ENCODE assay signal across 11 cellular contexts in genomic region chr9:128091571-128091970, GRCh38. TPM values are rescaled to one million over a fixed set of nuclear protein-coding genes. Genes with fewer than 3 reads are reported as not detected.
DNase-seq lines count a peak whose midpoint lies in the region; ATAC-seq and TF ChIP-seq lines count a peak whose summit lies in the region.
"Had no signal": no experiment of that assay in that cellular context is flagged by ENCODE, and none has a peak within 500 bp of the region (broad histone marks: within the 10 kb centered on the region; RNA-seq: fewer than 3 reads in every experiment).

No MANE protein-coding gene starts in this region.

- peaks cover 82% of the 10 kb centered on the region for H3K79me2 ChIP-seq in hepatocyte

- H3K9me3 Mint-ChIP-seq in IgD-negative memory B cell = no peaks in the 10 kb centered on the region
- H3K9me3 Mint-ChIP-seq in activated naive CD8-positive, alpha-beta T cell treated with anti-CD3 and anti-CD28 coated beads, Interleukin-2, amount 10 ng/mL, durations not matched to agents 7 days and 5 days = no peaks in the 10 kb centered on the region
- no peaks in the 10 kb centered on the region for H3K9me3 Mint-ChIP-seq in stimulated activated effector memory CD8-positive, alpha-beta T cell treated with anti-CD3 and anti-CD28 coated beads, Interleukin-12 subunit alpha, Interleukin-12 subunit beta, amount 100 ng/mL, for 72 hours
- H3K9me3 Mint-ChIP-seq: T-helper 1 cell treated with Interleukin-12 subunit alpha and Interleukin-12 subunit beta and Interleukin-4 antibody, amounts not matched to agents 30 μg/mL and 1 μg/mL, for 36 hours had no signal

- POLR2A ChIA-PET in activated naive CD8-positive, alpha-beta T cell treated with anti-CD3 and anti-CD28 coated beads, Interleukin-2, amount 10 ng/mL, durations not matched to agents 7 days and 5 days (lab: Charles Lee) = interaction anchor here (1.1 to 3.5 kb wide), 3 partner anchors 13 to 152 kb away, joined by 4 to 8 read pairs (median 7); no protein-coding TSS in a partner anchor

- no peaks in the 10 kb centered on the region for H3K36me3 ChIP-seq in hepatocyte (replicated peaks; ENCODE audit: insufficient read depth, low read depth)

- no peaks in the 10 kb centered on the region for H3K9me2 ChIP-seq in hepatocyte (replicated peaks; ENCODE audit: insufficient read depth)

- no peak overlapping the region for H3K4me3 ChIP-seq in hepatocyte

- H3K27ac Mint-ChIP-seq in IgD-negative memory B cell = peak overlapping the region in 2 of 3 donors; percentile 60 to 78
- H3K27ac Mint-ChIP-seq in activated naive CD8-positive, alpha-beta T cell treated with anti-CD3 and anti-CD28 coated beads, Interleukin-2, amount 10 ng/mL, durations not matched to agents 7 days and 5 days = peak overlapping the region; percentile 72
- peak overlapping the region; percentile 92 for H3K27ac Mint-ChIP-seq in stimulated activated effector memory CD8-positive, alpha-beta T cell treated with anti-CD3 and anti-CD28 coated beads, Interleukin-12 subunit alpha, Interleukin-12 subunit beta, amount 100 ng/mL, for 72 hours
- H3K27ac Mint-ChIP-seq: T-helper 1 cell treated with Interleukin-12 subunit alpha and Interleukin-12 subunit beta and Interleukin-4 antibody, amounts not matched to agents 30 μg/mL and 1 μg/mL, for 36 hours had no signal

- H2AFZ ChIP-seq in hepatocyte = no peak overlapping the region

- no peaks in the 10 kb centered on the region for H4K20me1 ChIP-seq in hepatocyte (ENCODE audit: insufficient read depth, poor library complexity, severe bottlenecking)

- ATAC-seq in activated naive CD8-positive, alpha-beta T cell treated with anti-CD3 and anti-CD28 coated beads, Interleukin-2, amount 10 ng/mL, durations not matched to agents 7 days and 5 days (ENCODE audit: low read depth) = no peak
- ATAC-seq in stimulated activated effector memory CD8-positive, alpha-beta T cell treated with anti-CD3 and anti-CD28 coated beads, Interleukin-12 subunit alpha, Interleukin-12 subunit beta, amount 100 ng/mL, for 72 hours = no peak

- H3K4me1 ChIP-seq in hepatocyte (ENCODE audit: insufficient read depth) = peaks cover 24% of the 10 kb centered on the region

- no peak overlapping the region for H3K4me3 Mint-ChIP-seq in IgD-negative memory B cell
- peak overlapping the region; percentile 66 for H3K4me3 Mint-ChIP-seq in activated naive CD8-positive, alpha-beta T cell treated with anti-CD3 and anti-CD28 coated beads, Interleukin-2, amount 10 ng/mL, durations not matched to agents 7 days and 5 days
- no peak overlapping the region for H3K4me3 Mint-ChIP-seq in stimulated activated effector memory CD8-positive, alpha-beta T cell treated with anti-CD3 and anti-CD28 coated beads, Interleukin-12 subunit alpha, Interleukin-12 subunit beta, amount 100 ng/mL, for 72 hours
- H3K4me3 Mint-ChIP-seq: T-helper 1 cell treated with Interleukin-12 subunit alpha and Interleukin-12 subunit beta and Interleukin-4 antibody, amounts not matched to agents 30 μg/mL and 1 μg/mL, for 36 hours had no signal

- H3K4me2 ChIP-seq in hepatocyte = peak overlapping the region; percentile 36

- peaks cover 2% of the 10 kb centered on the region for H3K36me3 Mint-ChIP-seq in IgD-negative memory B cell
- H3K36me3 Mint-ChIP-seq in activated naive CD8-positive, alpha-beta T cell treated with anti-CD3 and anti-CD28 coated beads, Interleukin-2, amount 10 ng/mL, durations not matched to agents 7 days and 5 days = peaks cover 18% of the 10 kb centered on the region
- H3K36me3 Mint-ChIP-seq in stimulated activated effector memory CD8-positive, alpha-beta T cell treated with anti-CD3 and anti-CD28 coated beads, Interleukin-12 subunit alpha, Interleukin-12 subunit beta, amount 100 ng/mL, for 72 hours = peaks cover 5% of the 10 kb centered on the region

- TF ChIP-seq CTCF in hepatocyte (IDR thresholded peaks at IDR 0.05; ENCODE audit: poor library complexity) = no peak

- no peak for DNase-seq in activated naive CD8-positive, alpha-beta T cell treated with anti-CD3 and anti-CD28 coated beads, Interleukin-2, amount 10 ng/mL, durations not matched to agents 7 days and 5 days
- no peak for DNase-seq in hepatocyte (ENCODE audit: low spot score)
- no peak for DNase-seq in stimulated activated effector memory CD8-positive, alpha-beta T cell treated with anti-CD3 and anti-CD28 coated beads, Interleukin-12 subunit alpha, Interleukin-12 subunit beta, amount 100 ng/mL, for 72 hours (ENCODE audit: low spot score in 2 of 2)
- DNase-seq in NCI-H82 treated with DMSO at 0.1 percent for 48 hours (lab: John Stamatoyannopoulos, UW; ENCODE audit: unreplicated experiment) = no peak
- DNase-seq in dermis blood vessel endothelial cell = no peak
- DNase-seq in NCI-H774 (lab: John Stamatoyannopoulos, UW) = no peak
- no peak for DNase-seq in ecto neural progenitor cell (ENCODE audit: low spot score)
- DNase-seq: NCI-H2107; stimulated activated CD4-positive, alpha-beta T cell treated with anti-CD3 and anti-CD28 coated beads, Interleukin-15, amount 100 ng/mL, for 24 hours had no signal

- peaks cover 23 to 28% (median 26%) of the 10 kb centered on the region in 3 donors for H3K4me1 Mint-ChIP-seq in IgD-negative memory B cell
- peaks cover 46% of the 10 kb centered on the region for H3K4me1 Mint-ChIP-seq in activated naive CD8-positive, alpha-beta T cell treated with anti-CD3 and anti-CD28 coated beads, Interleukin-2, amount 10 ng/mL, durations not matched to agents 7 days and 5 days
- H3K4me1 Mint-ChIP-seq in stimulated activated effector memory CD8-positive, alpha-beta T cell treated with anti-CD3 and anti-CD28 coated beads, Interleukin-12 subunit alpha, Interleukin-12 subunit beta, amount 100 ng/mL, for 72 hours = peaks cover 51% of the 10 kb centered on the region

- no peaks in the 10 kb centered on the region for H3K27me3 Mint-ChIP-seq in IgD-negative memory B cell
- no peaks in the 10 kb centered on the region for H3K27me3 Mint-ChIP-seq in activated naive CD8-positive, alpha-beta T cell treated with anti-CD3 and anti-CD28 coated beads, Interleukin-2, amount 10 ng/mL, durations not matched to agents 7 days and 5 days

- 77% methylated on average over 12 of the region's 13 CpGs for WGBS in hepatocyte (ENCODE audit: low lambda C conversion rate, missing lambda C conversion rate)

- no peaks in the 10 kb centered on the region for H3K27me3 ChIP-seq in hepatocyte

- H3K27ac ChIP-seq in hepatocyte = peak overlapping the region; percentile 10

- H3K9me3 ChIP-seq in hepatocyte (ENCODE audit: low read depth) = no peaks in the 10 kb centered on the region

RNA-seq across cellular contexts. Expression of gene SLC25A25, which starts 23.5 kb away (rescaled TPM):
- polyA plus RNA-seq in IgD-negative memory B cell (7.4 TPM), hepatocyte (40.1 and 51.0 TPM in 2 replicates)
- total RNA-seq in activated naive CD8-positive, alpha-beta T cell treated with anti-CD3 and anti-CD28 coated beads, Interleukin-2, amount 10 ng/mL, durations not matched to agents 7 days and 5 days = 10 to 100 TPM; 21.2 to 21.8 TPM
- total RNA-seq in hepatocyte (52.4 and 62.3 TPM in 2 replicates), dermis blood vessel endothelial cell (34.1 and 64.7 TPM in 2 replicates)

RNA-seq across cellular contexts. Expression of gene NAIF1, which starts 24.5 kb away (rescaled TPM):
- polyA plus RNA-seq in IgD-negative memory B cell (12.7 TPM), hepatocyte (7.0 and 8.0 TPM in 2 replicates)
- 10 to 100 TPM; 11.8 to 13.2 TPM for total RNA-seq in activated naive CD8-positive, alpha-beta T cell treated with anti-CD3 and anti-CD28 coated beads, Interleukin-2, amount 10 ng/mL, durations not matched to agents 7 days and 5 days
- total RNA-seq in hepatocyte (9.6 and 10.3 TPM in 2 replicates), dermis blood vessel endothelial cell (12.8 and 13.8 TPM in 2 replicates)

RNA-seq across cellular contexts. Expression of gene PTGES2, which starts 36.0 kb away (rescaled TPM):
- polyA plus RNA-seq in IgD-negative memory B cell (57.4 TPM), hepatocyte (68.1 and 81.7 TPM in 2 replicates)
- 10 to 100 TPM; 51.8 to 53.2 TPM for total RNA-seq in activated naive CD8-positive, alpha-beta T cell treated with anti-CD3 and anti-CD28 coated beads, Interleukin-2, amount 10 ng/mL, durations not matched to agents 7 days and 5 days
- total RNA-seq in hepatocyte (29.4 and 36.5 TPM in 2 replicates), dermis blood vessel endothelial cell (52.8 and 87.3 TPM in 2 replicates)

RNA-seq across cellular contexts. Expression of gene LCN2, which starts 57.7 kb away (rescaled TPM):
- polyA plus RNA-seq in IgD-negative memory B cell (1.5 TPM), hepatocyte (5.6 and 12.8 TPM in 2 replicates)
- not detected for total RNA-seq in activated naive CD8-positive, alpha-beta T cell treated with anti-CD3 and anti-CD28 coated beads, Interleukin-2, amount 10 ng/mL, durations not matched to agents 7 days and 5 days
- total RNA-seq in hepatocyte (5.3 and 14.3 TPM in 2 replicates), dermis blood vessel endothelial cell (0.14 TPM in 1 of 2 replicates, not detected in the other)
